ENCODE assay signal across 8 cellular contexts in the genomic region with DNA sequence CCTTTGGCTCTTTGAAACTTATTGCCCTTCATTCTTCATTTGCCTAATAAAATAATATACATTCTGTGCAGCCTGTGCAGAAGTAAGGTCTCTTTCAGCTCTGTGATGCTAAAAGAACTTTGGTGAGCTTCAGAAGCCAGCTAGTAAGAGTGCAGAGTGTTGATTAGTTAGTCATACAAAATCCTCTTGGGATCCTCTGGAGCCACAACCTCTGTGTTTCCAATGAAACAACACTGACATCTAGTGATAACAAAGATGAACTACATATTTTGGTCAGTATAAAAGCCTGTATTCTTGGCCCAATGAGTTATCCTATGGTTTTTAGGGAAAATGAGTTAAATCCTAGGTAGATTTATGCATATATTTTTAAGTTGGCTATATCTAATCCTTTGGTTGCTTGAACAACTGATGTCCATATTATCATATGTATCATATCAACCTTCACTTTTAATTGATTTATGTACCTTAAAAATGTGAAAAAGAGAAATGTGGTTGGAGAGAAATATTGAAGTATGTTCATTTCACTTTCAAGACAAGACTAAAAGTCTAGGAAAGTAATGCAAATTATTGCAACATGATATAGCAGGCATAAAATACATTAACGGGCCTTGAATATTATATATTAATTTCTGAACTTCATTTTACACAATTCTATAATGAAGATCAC.
DNase-seq lines count a peak whose midpoint lies in the region; ATAC-seq and TF ChIP-seq lines count a peak whose summit lies in the region.

No MANE protein-coding gene starts in this region.

- no peaks in the 10 kb centered on the region for H3K36me3 ChIP-seq in right atrium auricular region

- H3K27ac ChIP-seq in right atrium auricular region, result no peak overlapping the region

- H3K4me1 ChIP-seq in right atrium auricular region, result no peaks in the 10 kb centered on the region

- no peak for DNase-seq in CD14-positive monocyte (ENCODE audit: low spot score)
- DNase-seq in NCI-H2107 (lab: John Stamatoyannopoulos, UW), result peak; percentile 69
- DNase-seq in amniotic epithelial cell (ENCODE audit: low read depth), result peak; percentile 59
- DNase-seq in right atrium auricular region (ENCODE audit: low spot score), result no peak
- DNase-seq in activated naive CD4-positive, alpha-beta T cell treated with anti-CD3 and anti-CD28 coated beads, Interleukin-2, amount 50 U/mL, for 16 hours, result no peak

- H3K9me3 ChIP-seq in right atrium auricular region, result no peaks in the 10 kb centered on the region

- no peak overlapping the region for H3K27ac Mint-ChIP-seq in CD14-positive monocyte
- no peak overlapping the region for H3K27ac Mint-ChIP-seq in stimulated activated memory B cell treated with anti-CD40 and anti-IgM and Interleukin-4, amounts not matched to agents 10 μg/mL and 1 μg/mL and 100 μg/mL, for 72 hours

- no peaks in the 10 kb centered on the region for H3K27me3 ChIP-seq in right atrium auricular region

- ATAC-seq in GM18520 (IDR thresholded peaks at IDR 0.05; ENCODE audit: unreplicated experiment) (peak; percentile 84), HG03095 (IDR thresholded peaks at IDR 0.05; ENCODE audit: unreplicated experiment) (peak; percentile 89)
- ATAC-seq in stimulated activated memory B cell treated with anti-CD40 and anti-IgM and Interleukin-4, amounts not matched to agents 10 μg/mL and 1 μg/mL and 100 μg/mL, for 72 hours, result peak; percentile 68

- H3K4me1 Mint-ChIP-seq in CD14-positive monocyte, result no peaks in the 10 kb centered on the region
- no peaks in the 10 kb centered on the region for H3K4me1 Mint-ChIP-seq in stimulated activated memory B cell treated with anti-CD40 and anti-IgM and Interleukin-4, amounts not matched to agents 10 μg/mL and 1 μg/mL and 100 μg/mL, for 72 hours

- intact Hi-C loops in CD14-positive monocyte (cut with micrococcal nuclease), result no loop called here

- H3K36me3 Mint-ChIP-seq in CD14-positive monocyte, result no peaks in the 10 kb centered on the region
- H3K36me3 Mint-ChIP-seq in stimulated activated memory B cell treated with anti-CD40 and anti-IgM and Interleukin-4, amounts not matched to agents 10 μg/mL and 1 μg/mL and 100 μg/mL, for 72 hours, result no peaks in the 10 kb centered on the region

- peaks cover 0 to 4% (median 3%) of the 10 kb centered on the region in 3 donors for H3K27me3 Mint-ChIP-seq in CD14-positive monocyte (ENCODE audit: low read depth in 3 of 3)
- H3K27me3 Mint-ChIP-seq in stimulated activated memory B cell treated with anti-CD40 and anti-IgM and Interleukin-4, amounts not matched to agents 10 μg/mL and 1 μg/mL and 100 μg/mL, for 72 hours, result peaks cover 16% of the 10 kb centered on the region

- TF ChIP-seq CTCF in CD14-positive monocyte (IDR thresholded peaks at IDR 0.05) (peak; percentile 66), right atrium auricular region (IDR thresholded peaks at IDR 0.05) (peak; percentile 64 to 79)

- H3K4me3 ChIP-seq in right atrium auricular region, result no peak overlapping the region

- no peak overlapping the region for H3K4me3 Mint-ChIP-seq in CD14-positive monocyte
- H3K4me3 Mint-ChIP-seq in stimulated activated memory B cell treated with anti-CD40 and anti-IgM and Interleukin-4, amounts not matched to agents 10 μg/mL and 1 μg/mL and 100 μg/mL, for 72 hours, result no peak overlapping the region

- peaks cover 0 to 7% (median 2%) of the 10 kb centered on the region in 7 donors for H3K9me3 Mint-ChIP-seq in CD14-positive monocyte
- H3K9me3 Mint-ChIP-seq in stimulated activated memory B cell treated with anti-CD40 and anti-IgM and Interleukin-4, amounts not matched to agents 10 μg/mL and 1 μg/mL and 100 μg/mL, for 72 hours, result no peaks in the 10 kb centered on the region

Comparison
In these comparisons a context has a peak if more than half of its experiments do, and no peak if none do; other contexts are left out.
1. DNase-seq: peak in NCI-H2107 (single experiment) and amniotic epithelial cell (single experiment); none in CD14-positive monocyte (single experiment), right atrium auricular region (single experiment) and activated naive CD4-positive, alpha-beta T cell treated with anti-CD3 and anti-CD28 coated beads, Interleukin-2, amount 50 U/mL, for 16 hours (single experiment).
2. Peak in every context shown above with its lines, with median percentiles within 50 percentile points of each other: ATAC-seq.